ENCODE assay signal across 23 cellular contexts in the genomic region with DNA sequence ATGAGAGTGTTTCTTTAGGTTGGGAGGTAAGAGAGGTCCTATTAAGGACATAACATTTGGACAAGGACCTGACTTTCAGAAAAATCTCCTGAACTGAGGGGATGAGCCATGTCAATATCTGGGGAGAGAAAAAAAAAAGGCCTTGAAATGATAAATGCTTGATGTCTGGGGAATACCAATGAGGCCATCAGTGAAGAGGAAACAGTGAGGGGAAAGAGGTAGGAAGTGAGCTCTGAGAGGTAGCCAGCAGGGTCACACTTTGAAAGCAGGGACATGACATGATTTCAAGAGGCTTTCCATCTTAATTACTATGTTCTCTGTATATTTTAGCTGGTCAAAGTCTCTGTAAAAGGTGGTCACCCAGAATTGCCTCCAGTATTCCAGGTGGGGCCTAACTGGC. TPM values are rescaled to one million over a fixed set of nuclear protein-coding genes. Genes with fewer than 3 reads are reported as not detected.
"Had no signal": no experiment of that assay in that cellular context is flagged by ENCODE, and none has a peak within 500 bp of the region (broad histone marks: within the 10 kb centered on the region; RNA-seq: fewer than 3 reads in every experiment).

No MANE protein-coding gene starts in this region.

- H3K36me3 ChIP-seq: adrenal gland, ascending aorta, brain microvascular endothelial cell, heart right ventricle, upper lobe of left lung had no signal

- H3K27ac ChIP-seq: adrenal gland, ascending aorta, brain microvascular endothelial cell, heart right ventricle, parathyroid adenoma, upper lobe of left lung had no signal

- DNase-seq: activated CD4-positive, alpha-beta memory T cell treated with anti-CD3 and anti-CD28 coated beads, Interleukin-2, amount 10 ng/mL, durations not matched to agents 7 days and 5 days; activated CD4-positive, alpha-beta T cell treated with anti-CD3 and anti-CD28 coated beads for 48 hours; activated effector memory CD4-positive, alpha-beta T cell treated with anti-CD3 and anti-CD28 coated beads, Interleukin-2, amount 50 U/mL, for 16 hours; activated naive CD4-positive, alpha-beta T cell treated with anti-CD3 and anti-CD28 coated beads, Interleukin-2, amount 50 U/mL, for 16 hours; activated T-cell treated with anti-CD3 and anti-CD28 coated beads, Interleukin-2, amount 50 U/mL, for 72 hours; adrenal gland; brain microvascular endothelial cell; caudate nucleus; effector CD4-positive, alpha-beta T cell; heart right ventricle; left colon; nephron progenitor cell; stimulated activated CD4-positive, alpha-beta T cell treated with anti-CD3 and anti-CD28 coated beads, Interleukin-4, amount 100 ng/mL, for 24 hours; stimulated activated naive CD8-positive, alpha-beta T cell treated with anti-CD3 and anti-CD28 coated beads, Interleukin-15, Interleukin-2, amounts not matched to agents 100 U/mL and 50 U/mL, for 24 hours; T1000; upper lobe of left lung had no signal

- H2AFZ ChIP-seq: parathyroid adenoma had no signal

- H3K9me3 ChIP-seq: adrenal gland, ascending aorta, heart right ventricle, upper lobe of left lung had no signal

- ATAC-seq: activated T-cell treated with anti-CD3 and anti-CD28 coated beads, Interleukin-2, amount 50 U/mL, for 72 hours; heart right ventricle; left colon; right cardiac atrium; stimulated activated naive CD8-positive, alpha-beta T cell treated with anti-CD3 and anti-CD28 coated beads, Interleukin-15, Interleukin-2, amounts not matched to agents 100 U/mL and 50 U/mL, for 24 hours; WTC11 had no signal

- H3K9ac ChIP-seq: parathyroid adenoma had no signal

- H3K27me3 ChIP-seq: adrenal gland, ascending aorta, brain microvascular endothelial cell, heart right ventricle, upper lobe of left lung had no signal

- H3K79me2 ChIP-seq: parathyroid adenoma had no signal

- H3K4me3 ChIP-seq: adrenal gland, ascending aorta, heart right ventricle, upper lobe of left lung had no signal

RNA-seq across cellular contexts. Expression of a gene that starts 9.9 kb away (rescaled TPM):
- total RNA-seq: activated T-cell treated with anti-CD3 and anti-CD28 coated beads, Interleukin-2, amount 50 U/mL, for 72 hours; ascending aorta; epithelial cell of proximal tubule; fibroblast of villous mesenchyme; left colon; pulmonary artery endothelial cell; right cardiac atrium; upper lobe of left lung had no signal
